23 cellular contexts compared by ENCODE assay signal in genomic region chr10:45438457-45439090, GRCh38.
DNase-seq lines count a peak whose midpoint lies in the region; ATAC-seq and TF ChIP-seq lines count a peak whose summit lies in the region.
"Had no signal": no experiment of that assay in that cellular context is flagged by ENCODE, and none has a peak within 500 bp of the region (broad histone marks: within the 10 kb centered on the region; RNA-seq: fewer than 3 reads in every experiment).

No MANE protein-coding gene starts in this region.

- peaks cover 24% of the 10 kb centered on the region for H3K4me1 Mint-ChIP-seq in CD14-positive monocyte

- intact Hi-C loops in CD14-positive monocyte (cut with micrococcal nuclease) (no loop called here), body of pancreas (cut with DNase I) (no loop called here), heart right ventricle (cut with DNase I) (no loop called here)

- peaks cover 0 to 1% (median 0%) of the 10 kb centered on the region in 3 donors for H3K27me3 Mint-ChIP-seq in CD14-positive monocyte (ENCODE audit: low read depth in 3 of 3)
- H3K27me3 Mint-ChIP-seq: activated naive CD4-positive, alpha-beta T cell treated with anti-CD3 and anti-CD28 coated beads, Interleukin-2, amount 50 U/mL, for 24 hours had no signal

- H3K4me3 Mint-ChIP-seq in CD14-positive monocyte: no peak overlapping the region
- H3K4me3 Mint-ChIP-seq: activated naive CD4-positive, alpha-beta T cell treated with anti-CD3 and anti-CD28 coated beads, Interleukin-2, amount 50 U/mL, for 24 hours; activated T-cell treated with anti-CD3 and anti-CD28 coated beads, Interleukin-2, amount 50 U/mL, for 72 hours; natural killer cell treated with Interleukin-12 subunit alpha and Interleukin-12 subunit beta and Interleukin-15 and Interleukin-18, amount 100 ng/mL, for 72 hours had no signal

- H3K27ac ChIP-seq in HL-60 (replicated peaks): peak overlapping the region; percentile 57
- H3K27ac ChIP-seq in body of pancreas: no peak overlapping the region
- H3K27ac ChIP-seq in neutrophil: peak overlapping the region; percentile 81
- peak overlapping the region in 1 of 10 donors; percentile 35 for H3K27ac ChIP-seq in heart right ventricle
- H3K27ac ChIP-seq: foreskin keratinocyte, GM23248, RWPE1, SK-N-MC, thyroid gland, WERI-Rb-1 had no signal

- TF ChIP-seq POLR2A in body of pancreas (IDR thresholded peaks at IDR 0.05): no peak

- ATAC-seq in body of pancreas: peak; percentile 14
- no peak for ATAC-seq in HG03457 (IDR thresholded peaks at IDR 0.05; ENCODE audit: unreplicated experiment)
- no peak for ATAC-seq in GM19395 (IDR thresholded peaks at IDR 0.05; ENCODE audit: unreplicated experiment)
- ATAC-seq in heart right ventricle: no peak
- ATAC-seq: activated T-cell treated with anti-CD3 and anti-CD28 coated beads, Interleukin-2, amount 50 U/mL, for 72 hours; foreskin keratinocyte; left lobe of liver; natural killer cell treated with Interleukin-12 subunit alpha and Interleukin-12 subunit beta and Interleukin-15 and Interleukin-18, amount 100 ng/mL, for 72 hours had no signal

- no peaks in the 10 kb centered on the region for H3K36me3 ChIP-seq in body of pancreas (replicated peaks in 1 of 2; ENCODE audit: insufficient read depth in 1 of 2, low read depth in 2 of 2)
- H3K36me3 ChIP-seq in neutrophil: peaks cover 77% of the 10 kb centered on the region
- peaks cover 0 to 27% (median 0%) of the 10 kb centered on the region in 9 donors for H3K36me3 ChIP-seq in heart right ventricle
- H3K36me3 ChIP-seq: thyroid gland, WERI-Rb-1 had no signal

- H3K4me1 ChIP-seq in body of pancreas: peaks cover 20% of the 10 kb centered on the region
- H3K4me1 ChIP-seq in neutrophil (ENCODE audit: control insufficient read depth in 1 of 2, insufficient read depth in 1 of 2, low read depth in 1 of 2, low read length in 1 of 2): peaks cover 29 to 41% of the 10 kb centered on the region in 2 experiments
- H3K4me1 ChIP-seq in heart right ventricle: peaks cover 0 to 15% (median 0%) of the 10 kb centered on the region in 9 donors
- H3K4me1 ChIP-seq: foreskin keratinocyte, thyroid gland had no signal

- H3K27me3 ChIP-seq in HL-60 (ENCODE audit: insufficient read depth, poor library complexity, severe bottlenecking) (no peaks in the 10 kb centered on the region), body of pancreas (no peaks in the 10 kb centered on the region), neutrophil (no peaks in the 10 kb centered on the region), heart right ventricle (peaks cover 0 to 21% (median 0%) of the 10 kb centered on the region in 7 donors)
- H3K27me3 ChIP-seq: foreskin keratinocyte, thyroid gland had no signal

- H3K4me3 ChIP-seq in HL-60 (replicated peaks; ENCODE audit: insufficient read depth, low read length) (no peak overlapping the region), body of pancreas (no peak overlapping the region), neutrophil (ENCODE audit: low read depth in 1 of 2, low read length in 1 of 2) (peak overlapping the region in 1 of 2 experiments; percentile 15), heart right ventricle (no peak overlapping the region)
- H3K4me3 ChIP-seq: GM23248, SK-N-MC, thyroid gland had no signal

- H3K9me3 Mint-ChIP-seq in CD14-positive monocyte: peaks cover 0 to 10% (median 3%) of the 10 kb centered on the region in 7 donors
- H3K9me3 Mint-ChIP-seq: activated naive CD4-positive, alpha-beta T cell treated with anti-CD3 and anti-CD28 coated beads, Interleukin-2, amount 50 U/mL, for 24 hours; activated T-cell treated with anti-CD3 and anti-CD28 coated beads, Interleukin-2, amount 50 U/mL, for 72 hours; natural killer cell treated with Interleukin-12 subunit alpha and Interleukin-12 subunit beta and Interleukin-15 and Interleukin-18, amount 100 ng/mL, for 72 hours had no signal

- WGBS in body of pancreas, 2 donors: 58 to 59% methylated on average over 5 of the region's 5 CpGs
- 66 to 67% methylated on average over 5 of the region's 5 CpGs for WGBS in heart right ventricle, 2 donors

- H3K9me3 ChIP-seq in body of pancreas (no peaks in the 10 kb centered on the region), neutrophil (no peaks in the 10 kb centered on the region), heart right ventricle (peaks cover 0 to 9% (median 0%) of the 10 kb centered on the region in 11 donors)
- H3K9me3 ChIP-seq: thyroid gland had no signal

- TF ChIP-seq CTCF in CD14-positive monocyte (IDR thresholded peaks at IDR 0.05): no peak
- no peak for TF ChIP-seq CTCF in HL-60 (IDR thresholded peaks at IDR 0.05; ENCODE audit: insufficient read depth, low read length)
- no peak for TF ChIP-seq CTCF in body of pancreas (IDR thresholded peaks at IDR 0.05)
- no peak for TF ChIP-seq CTCF in neutrophil (IDR thresholded peaks at IDR 0.05)
- no peak for TF ChIP-seq CTCF in heart right ventricle (IDR thresholded peaks at IDR 0.05)

- no peak for DNase-seq in CD14-positive monocyte (ENCODE audit: low spot score)
- DNase-seq in HL-60 (ENCODE audit: low read depth in 1 of 2, low spot score in 1 of 2): no peak
- DNase-seq in body of pancreas: no peak
- no peak for DNase-seq in heart right ventricle
- DNase-seq: activated T-cell treated with anti-CD3 and anti-CD28 coated beads, Interleukin-2, amount 50 U/mL, for 72 hours; anterior cingulate cortex; central memory CD4-positive, alpha-beta T cell; GM23248; midbrain; NCI-H1694; NCI-H2227 treated with DMSO at 0.1 percent for 48 hours; NCI-H748 treated with DMSO at 0.1 percent for 48 hours; thyroid gland; WERI-Rb-1 had no signal

- H3K27ac Mint-ChIP-seq in CD14-positive monocyte: peak overlapping the region; percentile 41 to 85 (median 76)
- H3K27ac Mint-ChIP-seq: activated naive CD4-positive, alpha-beta T cell treated with anti-CD3 and anti-CD28 coated beads, Interleukin-2, amount 50 U/mL, for 24 hours; activated T-cell treated with anti-CD3 and anti-CD28 coated beads, Interleukin-2, amount 50 U/mL, for 72 hours had no signal

- peaks cover 67 to 84% of the 10 kb centered on the region in 2 donors for H3K36me3 Mint-ChIP-seq in CD14-positive monocyte
- H3K36me3 Mint-ChIP-seq: activated naive CD4-positive, alpha-beta T cell treated with anti-CD3 and anti-CD28 coated beads, Interleukin-2, amount 50 U/mL, for 24 hours; natural killer cell treated with Interleukin-12 subunit alpha and Interleukin-12 subunit beta and Interleukin-15 and Interleukin-18, amount 100 ng/mL, for 72 hours had no signal

Comparison
In these comparisons a context has a peak if more than half of its experiments do, and no peak if none do; other contexts are left out.
1. H3K27ac ChIP-seq: peak in HL-60 (single experiment) and neutrophil (single experiment); none in body of pancreas (0 of 4).